Comparison of ENCODE assay signal across 32 cellular contexts in genomic region chr2:232494542-232494941, GRCh38. TPM values are rescaled to one million over a fixed set of nuclear protein-coding genes. Genes with fewer than 3 reads are reported as not detected.
"Had no signal": no experiment of that assay in that cellular context is flagged by ENCODE, and none has a peak within 500 bp of the region (broad histone marks: within the 10 kb centered on the region; RNA-seq: fewer than 3 reads in every experiment).

No MANE protein-coding gene starts in this region.

- H3K27ac ChIP-seq: ascending aorta, breast epithelium, cardiac muscle cell, coronary artery, dorsolateral prefrontal cortex, epithelial cell of prostate, esophagus squamous epithelium, gastroesophageal sphincter had no signal

- H3K27me3 ChIP-seq: ascending aorta, breast epithelium, dorsolateral prefrontal cortex had no signal

- H3K4me3 ChIP-seq: ascending aorta, breast epithelium, cardiac muscle cell, coronary artery, dorsolateral prefrontal cortex, esophagus squamous epithelium, gastroesophageal sphincter had no signal

- H3K9me3 ChIP-seq: ascending aorta, breast epithelium, esophagus squamous epithelium, gastroesophageal sphincter had no signal

- H3K4me1 ChIP-seq: ascending aorta, breast epithelium, esophagus squamous epithelium, gastroesophageal sphincter had no signal

- H3K36me3 ChIP-seq: ascending aorta, breast epithelium, cardiac muscle cell, esophagus squamous epithelium, gastroesophageal sphincter had no signal

- DNase-seq: activated CD4-positive, alpha-beta memory T cell treated with anti-CD3 and anti-CD28 coated beads, Interleukin-2, amount 10 ng/mL, durations not matched to agents 7 days and 5 days; activated CD4-positive, alpha-beta T cell treated with anti-CD3 and anti-CD28 coated beads for 1 hour; activated CD4-positive, alpha-beta T cell treated with anti-CD3 and anti-CD28 coated beads for 4 hours; activated CD4-positive, alpha-beta T cell treated with anti-CD3 and anti-CD28 coated beads, Interleukin-2, amount 10 ng/mL, durations not matched to agents 7 days and 5 days; activated CD4-positive, alpha-beta T cell treated with anti-CD3 and anti-CD28 coated beads, Interleukin-2, amount 50 U/mL, for 4 hours; activated CD8-positive, alpha-beta memory T cell treated with anti-CD3 and anti-CD28 coated beads, Interleukin-2, amount 50 U/mL, for 48 hours; activated gamma-delta T cell; activated naive CD4-positive, alpha-beta T cell; activated naive CD4-positive, alpha-beta T cell treated with anti-CD3 and anti-CD28 coated beads, Interleukin-2, amount 10 ng/mL, durations not matched to agents 7 days and 5 days; activated naive CD8-positive, alpha-beta T cell treated with anti-CD3 and anti-CD28 coated beads, Interleukin-2, amount 10 ng/mL, durations not matched to agents 7 days and 5 days; activated T-cell treated with anti-CD3 and anti-CD28 coated beads for 4 hours; activated T-cell treated with anti-CD3 and anti-CD28 coated beads, Interleukin-2, amount 50 U/mL, for 24 hours; activated T-cell treated with anti-CD3 and anti-CD28 coated beads, Interleukin-2, amount 50 U/mL, for 72 hours; dorsolateral prefrontal cortex; effector memory CD8-positive, alpha-beta T cell; esophagus squamous epithelium; foreskin melanocyte; T-helper 2 cell had no signal

- ATAC-seq: activated naive CD4-positive, alpha-beta T cell treated with anti-CD3 and anti-CD28 coated beads, Interleukin-2, amount 50 U/mL, for 72 hours; activated T-cell treated with anti-CD3 and anti-CD28 coated beads, Interleukin-2, amount 50 U/mL, for 72 hours; effector memory CD8-positive, alpha-beta T cell; gastroesophageal sphincter had no signal

RNA-seq across cellular contexts. Expression of gene ECEL1, which starts 6.9 kb away (rescaled TPM):
- total RNA-seq: activated CD4-positive, alpha-beta memory T cell treated with anti-CD3 and anti-CD28 coated beads, Interleukin-2, amount 10 ng/mL, durations not matched to agents 7 days and 5 days; activated CD4-positive, alpha-beta T cell treated with anti-CD3 and anti-CD28 coated beads, Interleukin-2, amount 10 ng/mL, durations not matched to agents 7 days and 5 days; activated naive CD4-positive, alpha-beta T cell treated with anti-CD3 and anti-CD28 coated beads, Interleukin-2, amount 50 U/mL, for 72 hours; activated naive CD8-positive, alpha-beta T cell treated with anti-CD3 and anti-CD28 coated beads, Interleukin-2, amount 10 ng/mL, durations not matched to agents 7 days and 5 days; endothelial cell of umbilical vein; fibroblast of lung; fibroblast of villous mesenchyme; glomerular endothelial cell; T-helper 1 cell treated with Interleukin-12 subunit alpha and Interleukin-12 subunit beta and Interleukin-4 antibody, amounts not matched to agents 30 ng/mL and 1 ng/mL, for 36 hours had no signal
- polyA plus RNA-seq: endothelial cell of umbilical vein, fibroblast of lung had no signal

RNA-seq across cellular contexts. Expression of gene PRSS56, which starts 25.6 kb away (rescaled TPM):
- total RNA-seq: activated CD4-positive, alpha-beta memory T cell treated with anti-CD3 and anti-CD28 coated beads, Interleukin-2, amount 10 ng/mL, durations not matched to agents 7 days and 5 days; activated CD4-positive, alpha-beta T cell treated with anti-CD3 and anti-CD28 coated beads, Interleukin-2, amount 10 ng/mL, durations not matched to agents 7 days and 5 days; activated naive CD4-positive, alpha-beta T cell treated with anti-CD3 and anti-CD28 coated beads, Interleukin-2, amount 50 U/mL, for 72 hours; activated naive CD8-positive, alpha-beta T cell treated with anti-CD3 and anti-CD28 coated beads, Interleukin-2, amount 10 ng/mL, durations not matched to agents 7 days and 5 days; ascending aorta; breast epithelium; cardiac muscle cell; endothelial cell of umbilical vein; esophagus squamous epithelium; fibroblast of lung; fibroblast of villous mesenchyme; gastroesophageal sphincter; glomerular endothelial cell; T-helper 1 cell treated with Interleukin-12 subunit alpha and Interleukin-12 subunit beta and Interleukin-4 antibody, amounts not matched to agents 30 ng/mL and 1 ng/mL, for 36 hours had no signal
- polyA plus RNA-seq: cardiac muscle cell, endothelial cell of umbilical vein, esophagus, fibroblast of lung had no signal

RNA-seq across cellular contexts. Expression of gene CHRND, which starts 31.4 kb away (rescaled TPM):
- total RNA-seq: activated CD4-positive, alpha-beta memory T cell treated with anti-CD3 and anti-CD28 coated beads, Interleukin-2, amount 10 ng/mL, durations not matched to agents 7 days and 5 days; activated CD4-positive, alpha-beta T cell treated with anti-CD3 and anti-CD28 coated beads, Interleukin-2, amount 10 ng/mL, durations not matched to agents 7 days and 5 days; activated naive CD4-positive, alpha-beta T cell treated with anti-CD3 and anti-CD28 coated beads, Interleukin-2, amount 50 U/mL, for 72 hours; activated naive CD8-positive, alpha-beta T cell treated with anti-CD3 and anti-CD28 coated beads, Interleukin-2, amount 10 ng/mL, durations not matched to agents 7 days and 5 days; activated T-cell treated with anti-CD3 and anti-CD28 coated beads, Interleukin-2, amount 50 U/mL, for 72 hours; ascending aorta; breast epithelium; endothelial cell of umbilical vein; esophagus squamous epithelium; fibroblast of lung; fibroblast of villous mesenchyme; gastroesophageal sphincter; glomerular endothelial cell; T-helper 1 cell treated with Interleukin-12 subunit alpha and Interleukin-12 subunit beta and Interleukin-4 antibody, amounts not matched to agents 30 ng/mL and 1 ng/mL, for 36 hours had no signal
- polyA plus RNA-seq: endothelial cell of umbilical vein, esophagus, fibroblast of lung had no signal

RNA-seq across cellular contexts. Expression of gene ALPI, which starts 38.6 kb away (rescaled TPM):
- total RNA-seq: activated CD4-positive, alpha-beta memory T cell treated with anti-CD3 and anti-CD28 coated beads, Interleukin-2, amount 10 ng/mL, durations not matched to agents 7 days and 5 days; activated CD4-positive, alpha-beta T cell treated with anti-CD3 and anti-CD28 coated beads, Interleukin-2, amount 10 ng/mL, durations not matched to agents 7 days and 5 days; activated naive CD4-positive, alpha-beta T cell treated with anti-CD3 and anti-CD28 coated beads, Interleukin-2, amount 50 U/mL, for 72 hours; activated naive CD8-positive, alpha-beta T cell treated with anti-CD3 and anti-CD28 coated beads, Interleukin-2, amount 10 ng/mL, durations not matched to agents 7 days and 5 days; activated T-cell treated with anti-CD3 and anti-CD28 coated beads, Interleukin-2, amount 50 U/mL, for 72 hours; ascending aorta; cardiac muscle cell; cerebellum; dorsolateral prefrontal cortex; endothelial cell of umbilical vein; esophagus squamous epithelium; fibroblast of lung; fibroblast of villous mesenchyme; gastroesophageal sphincter; glomerular endothelial cell; T-helper 1 cell treated with Interleukin-12 subunit alpha and Interleukin-12 subunit beta and Interleukin-4 antibody, amounts not matched to agents 30 ng/mL and 1 ng/mL, for 36 hours had no signal
- polyA plus RNA-seq: cardiac muscle cell, endothelial cell of umbilical vein, esophagus, fibroblast of lung had no signal

RNA-seq across cellular contexts. Expression of gene CHRNG, which starts 45.0 kb away (rescaled TPM):
- total RNA-seq: activated CD4-positive, alpha-beta memory T cell treated with anti-CD3 and anti-CD28 coated beads, Interleukin-2, amount 10 ng/mL, durations not matched to agents 7 days and 5 days; activated CD4-positive, alpha-beta T cell treated with anti-CD3 and anti-CD28 coated beads, Interleukin-2, amount 10 ng/mL, durations not matched to agents 7 days and 5 days; activated naive CD4-positive, alpha-beta T cell treated with anti-CD3 and anti-CD28 coated beads, Interleukin-2, amount 50 U/mL, for 72 hours; activated naive CD8-positive, alpha-beta T cell treated with anti-CD3 and anti-CD28 coated beads, Interleukin-2, amount 10 ng/mL, durations not matched to agents 7 days and 5 days; activated T-cell treated with anti-CD3 and anti-CD28 coated beads, Interleukin-2, amount 50 U/mL, for 72 hours; ascending aorta; breast epithelium; cardiac muscle cell; cerebellum; dorsolateral prefrontal cortex; endothelial cell of umbilical vein; esophagus squamous epithelium; fibroblast of lung; fibroblast of villous mesenchyme; gastroesophageal sphincter; glomerular endothelial cell; T-helper 1 cell treated with Interleukin-12 subunit alpha and Interleukin-12 subunit beta and Interleukin-4 antibody, amounts not matched to agents 30 ng/mL and 1 ng/mL, for 36 hours had no signal
- polyA plus RNA-seq: endothelial cell of umbilical vein, esophagus, fibroblast of lung had no signal
